ENCODE assay signal across 9 cellular contexts in the genomic region with DNA sequence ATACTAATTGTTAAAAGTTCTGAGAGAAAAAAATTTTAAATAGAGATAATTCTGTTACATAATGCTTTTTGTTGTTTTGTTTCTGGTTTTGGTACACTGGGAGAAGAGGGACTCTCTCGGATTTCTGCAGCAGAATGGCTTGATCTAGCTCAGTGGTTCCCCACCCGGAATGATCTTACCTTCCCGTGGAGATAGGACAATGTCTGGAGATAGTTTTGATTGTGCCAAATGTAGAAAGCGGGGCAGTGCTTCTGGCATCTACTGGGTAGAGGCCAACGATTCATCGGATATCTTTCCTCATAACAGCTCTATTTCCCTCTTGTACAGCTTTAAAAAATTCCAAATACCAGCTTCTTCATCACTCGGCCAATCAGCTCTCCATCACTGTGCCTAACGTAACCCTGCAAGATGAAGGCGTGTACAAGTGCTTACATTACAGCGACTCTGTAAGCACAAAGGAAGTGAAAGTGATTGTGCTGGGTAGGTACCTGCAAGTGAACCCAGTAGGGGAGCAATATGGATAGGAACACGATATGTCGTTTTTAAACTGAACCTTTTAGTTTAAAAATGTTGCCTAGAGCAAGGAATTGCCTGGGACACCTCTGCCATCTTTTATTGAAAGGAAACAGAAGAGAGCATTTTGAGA. TPM values are rescaled to one million over a fixed set of nuclear protein-coding genes. Genes with fewer than 3 reads are reported as not detected.
DNase-seq lines count a peak whose midpoint lies in the region; ATAC-seq and TF ChIP-seq lines count a peak whose summit lies in the region.
"Had no signal": no experiment of that assay in that cellular context is flagged by ENCODE, and none has a peak within 500 bp of the region (broad histone marks: within the 10 kb centered on the region; RNA-seq: fewer than 3 reads in every experiment).

No MANE protein-coding gene starts in this region.

- H3K4me1 Mint-ChIP-seq in activated naive CD8-positive, alpha-beta T cell (ENCODE audit: low read depth) = peaks cover 85% of the 10 kb centered on the region

- no peaks in the 10 kb centered on the region for H3K9me3 Mint-ChIP-seq in activated naive CD8-positive, alpha-beta T cell (ENCODE audit: low read depth)

- peak overlapping the region; percentile 94 for H3K27ac Mint-ChIP-seq in activated naive CD8-positive, alpha-beta T cell

- no peaks in the 10 kb centered on the region for H3K9me3 ChIP-seq in body of pancreas
- H3K9me3 ChIP-seq: heart right ventricle had no signal

- H3K4me3 Mint-ChIP-seq in activated naive CD8-positive, alpha-beta T cell = peak overlapping the region; percentile 79

- H3K4me3 ChIP-seq in body of pancreas = no peak overlapping the region
- H3K4me3 ChIP-seq: heart right ventricle had no signal

- no peaks in the 10 kb centered on the region for H3K27me3 Mint-ChIP-seq in activated naive CD8-positive, alpha-beta T cell

- H3K4me1 ChIP-seq in body of pancreas = no peaks in the 10 kb centered on the region

- H3K36me3 ChIP-seq in body of pancreas (replicated peaks in 1 of 2; ENCODE audit: insufficient read depth in 1 of 2, low read depth in 2 of 2) = no peaks in the 10 kb centered on the region
- H3K36me3 ChIP-seq: heart right ventricle had no signal

- H3K27me3 ChIP-seq in body of pancreas = no peaks in the 10 kb centered on the region

- peaks cover 24% of the 10 kb centered on the region for H3K36me3 Mint-ChIP-seq in activated naive CD8-positive, alpha-beta T cell

- TF ChIP-seq POLR2A in body of pancreas (IDR thresholded peaks at IDR 0.05) = no peak

- intact Hi-C loops in body of pancreas (cut with DNase I) = loop anchor here (10.0 kb wide), 1 partner anchor 57 kb away; no protein-coding TSS in a partner anchor

- no peak for TF ChIP-seq CTCF in body of pancreas (IDR thresholded peaks at IDR 0.05)

- no peak overlapping the region for H3K27ac ChIP-seq in body of pancreas

- 59% methylated on average over 12 of the region's 12 CpGs for WGBS in body of pancreas, 2 donors

- DNase-seq in stimulated activated naive CD4-positive, alpha-beta T cell (lab: John Stamatoyannopoulos, UW) = peak in 4 of 6 experiments; percentile 20 to 60 (median 44)
- no peak for DNase-seq in stimulated activated naive CD4-positive, alpha-beta T cell treated with Interleukin-2 at 50 U/mL for 16 hours (lab: John Stamatoyannopoulos, UW)
- DNase-seq in NCI-H526 treated with DMSO at 0.1 percent for 48 hours (lab: John Stamatoyannopoulos, UW) (no peak), body of pancreas (no peak), RPMI8226 (no peak), NCI-H2171 (lab: John Stamatoyannopoulos, UW) (no peak)
- DNase-seq: heart right ventricle had no signal

- peak; percentile 63 for ATAC-seq in HG03175 (IDR thresholded peaks at IDR 0.05; ENCODE audit: unreplicated experiment)
- ATAC-seq in body of pancreas = no peak
- ATAC-seq: heart right ventricle had no signal

RNA-seq across cellular contexts. Expression of a gene that starts 13.2 kb away (rescaled TPM):
- total RNA-seq in body of pancreas = not detected

RNA-seq across cellular contexts. Expression of a gene that starts 31.1 kb away (rescaled TPM):
- 1 to 10 TPM; 2.3 TPM for total RNA-seq in body of pancreas

Comparison
In these comparisons a context has a peak if more than half of its experiments do, and no peak if none do; other contexts are left out.
1. DNase-seq: peak in stimulated activated naive CD4-positive, alpha-beta T cell (4 of 6); none in stimulated activated naive CD4-positive, alpha-beta T cell treated with Interleukin-2 at 50 U/mL for 16 hours (single experiment), NCI-H526 treated with DMSO at 0.1 percent for 48 hours (single experiment), body of pancreas (0 of 4), RPMI8226 (single experiment) and NCI-H2171 (single experiment).